Comparison of ENCODE assay signal across 26 cellular contexts in genomic region chr2:48722391-48722790, GRCh38. TPM values are rescaled to one million over a fixed set of nuclear protein-coding genes. Genes with fewer than 3 reads are reported as not detected.
A peak's percentile ranks its signal among the peaks of the same experiment; 100 is the strongest.
DNase-seq lines count a peak whose midpoint lies in the region; ATAC-seq and TF ChIP-seq lines count a peak whose summit lies in the region.
"Had no signal": no experiment of that assay in that cellular context is flagged by ENCODE, and none has a peak within 500 bp of the region (broad histone marks: within the 10 kb centered on the region; RNA-seq: fewer than 3 reads in every experiment).

No MANE protein-coding gene starts in this region.

- H3K79me2 ChIP-seq in osteoblast (ENCODE audit: insufficient read depth, low read length), result no peaks in the 10 kb centered on the region

- no peaks in the 10 kb centered on the region for H3K36me3 Mint-ChIP-seq in type B pancreatic cell
- no peaks in the 10 kb centered on the region for H3K36me3 Mint-ChIP-seq in activated naive CD4-positive, alpha-beta T cell treated with anti-CD3 and anti-CD28 coated beads for 36 hours (ENCODE audit: low read depth)
- H3K36me3 Mint-ChIP-seq: CD8-positive, alpha-beta memory T cell had no signal

- ATAC-seq in right lobe of liver, result no peak
- ATAC-seq: Right ventricle myocardium inferior had no signal

- peak; percentile 48 for DNase-seq in M059J (ENCODE audit: low read depth)
- no peak for DNase-seq in esophagus muscularis mucosa (ENCODE audit: extremely low spot score)
- no peak for DNase-seq in osteoblast (ENCODE audit: insufficient read length, low spot score, missing footprints)
- DNase-seq in type B pancreatic cell (ENCODE audit: extremely low spot score, unreplicated experiment), result no peak
- no peak for DNase-seq in AML-193 (lab: John Stamatoyannopoulos, UW)
- DNase-seq in right lobe of liver, result no peak
- DNase-seq in activated naive CD4-positive, alpha-beta T cell treated with anti-CD3 and anti-CD28 coated beads for 36 hours, result no peak
- no peak for DNase-seq in NCI-H526 (lab: John Stamatoyannopoulos, UW)
- DNase-seq: ACHN; C1 segment of cervical spinal cord; Calu3; CD8-positive, alpha-beta memory T cell; DMS153; Kasumi-1; MG63; NCI-H1048; NCI-H1436; NCI-H187 treated with DMSO at 0.1 percent for 48 hours; NCI-H2107; NCI-H510A; NCI-H774 had no signal

- CTCF ChIA-PET in activated naive CD4-positive, alpha-beta T cell treated with anti-CD3 and anti-CD28 coated beads for 36 hours (lab: Charles Lee), result no interaction called here

- no peaks in the 10 kb centered on the region for H4K20me1 ChIP-seq in osteoblast (ENCODE audit: insufficient read depth, low read length)

- 80% methylated on average over 1 of the region's 1 CpG for WGBS in esophagus muscularis mucosa
- 67% methylated on average over 1 of the region's 1 CpG for WGBS in right lobe of liver (ENCODE audit: insufficient coverage, low coverage, low lambda C conversion rate, missing lambda C conversion rate)

- peak overlapping the region; percentile 24 for H3K4me3 Mint-ChIP-seq in type B pancreatic cell
- no peak overlapping the region for H3K4me3 Mint-ChIP-seq in activated naive CD4-positive, alpha-beta T cell treated with anti-CD3 and anti-CD28 coated beads for 36 hours
- H3K4me3 Mint-ChIP-seq: CD8-positive, alpha-beta memory T cell had no signal

- H3K4me3 ChIP-seq in esophagus muscularis mucosa (no peak overlapping the region), osteoblast (ENCODE audit: insufficient read depth, low read length) (no peak overlapping the region), right lobe of liver (no peak overlapping the region)
- H3K4me3 ChIP-seq: MG63, SJSA1 had no signal

- peak overlapping the region; percentile 64 for H3K27ac Mint-ChIP-seq in type B pancreatic cell
- H3K27ac Mint-ChIP-seq in activated naive CD4-positive, alpha-beta T cell treated with anti-CD3 and anti-CD28 coated beads for 36 hours, result no peak overlapping the region
- H3K27ac Mint-ChIP-seq: CD8-positive, alpha-beta memory T cell had no signal

- peaks cover 30% of the 10 kb centered on the region for H3K4me1 Mint-ChIP-seq in type B pancreatic cell (ENCODE audit: unreplicated experiment)
- no peaks in the 10 kb centered on the region for H3K4me1 Mint-ChIP-seq in activated naive CD4-positive, alpha-beta T cell treated with anti-CD3 and anti-CD28 coated beads for 36 hours (ENCODE audit: low read depth)
- H3K4me1 Mint-ChIP-seq: CD8-positive, alpha-beta memory T cell had no signal

- H3K4me1 ChIP-seq in esophagus muscularis mucosa (peaks cover 4 to 69% (median 59%) of the 10 kb centered on the region in 4 donors), osteoblast (ENCODE audit: insufficient read depth, low read length) (peaks cover 9% of the 10 kb centered on the region), right lobe of liver (no peaks in the 10 kb centered on the region)

- TF ChIP-seq POLR2A in esophagus muscularis mucosa (IDR thresholded peaks at IDR 0.05; ENCODE audit: low read depth) (no peak), right lobe of liver (IDR thresholded peaks at IDR 0.05) (no peak)

- H3K9me3 ChIP-seq in esophagus muscularis mucosa (no peaks in the 10 kb centered on the region), osteoblast (ENCODE audit: low read depth, low read length) (no peaks in the 10 kb centered on the region), right lobe of liver (no peaks in the 10 kb centered on the region)
- H3K9me3 ChIP-seq: MG63, SJSA1 had no signal

- peak overlapping the region in 3 of 4 donors; percentile 22 to 71 (median 67) for H3K27ac ChIP-seq in esophagus muscularis mucosa (replicated peaks in 1 of 4)
- H3K27ac ChIP-seq in osteoblast (ENCODE audit: low read depth, low read length), result peak overlapping the region; percentile 77
- no peak overlapping the region for H3K27ac ChIP-seq in right lobe of liver

- intact Hi-C loops in esophagus muscularis mucosa (cut with DNase I) (no loop called here), right lobe of liver (cut with DNase I) (no loop called here)
- intact Hi-C loops in activated naive CD4-positive, alpha-beta T cell treated with anti-CD3 and anti-CD28 coated beads for 36 hours (cut with micrococcal nuclease), result no loop called here

- H3K36me3 ChIP-seq in esophagus muscularis mucosa, result no peaks in the 10 kb centered on the region
- no peaks in the 10 kb centered on the region for H3K36me3 ChIP-seq in osteoblast (ENCODE audit: insufficient read depth, low read length)
- no peaks in the 10 kb centered on the region for H3K36me3 ChIP-seq in right lobe of liver
- H3K36me3 ChIP-seq: MG63, SJSA1 had no signal

- no peak overlapping the region for H2AFZ ChIP-seq in osteoblast (ENCODE audit: low read length)

- H3K4me2 ChIP-seq in osteoblast (ENCODE audit: insufficient read depth, low read length), result no peak overlapping the region

- TF ChIP-seq EP300 in esophagus muscularis mucosa (IDR thresholded peaks at IDR 0.05), result no peak

- no peaks in the 10 kb centered on the region for H3K27me3 ChIP-seq in esophagus muscularis mucosa
- no peaks in the 10 kb centered on the region for H3K27me3 ChIP-seq in osteoblast (ENCODE audit: insufficient read depth, low read length)
- no peaks in the 10 kb centered on the region for H3K27me3 ChIP-seq in right lobe of liver
- H3K27me3 ChIP-seq: MG63, SJSA1 had no signal

- TF ChIP-seq CTCF in esophagus muscularis mucosa (IDR thresholded peaks at IDR 0.05) (no peak), osteoblast (IDR thresholded peaks at IDR 0.05; ENCODE audit: extremely low read depth, low read depth, low read length) (no peak), type B pancreatic cell (conservative IDR thresholded peaks at IDR 0.05) (no peak), right lobe of liver (IDR thresholded peaks at IDR 0.05) (no peak)

- no peaks in the 10 kb centered on the region for H3K9me3 Mint-ChIP-seq in type B pancreatic cell
- no peaks in the 10 kb centered on the region for H3K9me3 Mint-ChIP-seq in activated naive CD4-positive, alpha-beta T cell treated with anti-CD3 and anti-CD28 coated beads for 36 hours
- H3K9me3 Mint-ChIP-seq: CD8-positive, alpha-beta memory T cell had no signal

- peaks cover 4% of the 10 kb centered on the region for H3K27me3 Mint-ChIP-seq in type B pancreatic cell
- H3K27me3 Mint-ChIP-seq in activated naive CD4-positive, alpha-beta T cell treated with anti-CD3 and anti-CD28 coated beads for 36 hours (ENCODE audit: low read depth), result peaks cover 3% of the 10 kb centered on the region
- H3K27me3 Mint-ChIP-seq: CD8-positive, alpha-beta memory T cell had no signal

RNA-seq across cellular contexts. Expression of gene LHCGR, which starts 33.1 kb away (rescaled TPM):
- not detected in 2 replicates for total RNA-seq in M059J (2014; rRNA removed; shearing (Covaris generic))
- total RNA-seq in esophagus muscularis mucosa (1 to 10 TPM in 3 of 4 donors, under 1 TPM in 1; 0.65 to 4.6 (median 2.8) TPM), osteoblast (not detected in 2 replicates), type B pancreatic cell (ENCODE audit: low replicate concordance) (0.40 and 0.92 TPM in 2 replicates), right lobe of liver (not detected)
- not detected for total RNA-seq in activated naive CD4-positive, alpha-beta T cell treated with anti-CD3 and anti-CD28 coated beads for 36 hours
- total RNA-seq: Calu3; CD8-positive, alpha-beta memory T cell; G401; H4; OCI-LY7; SJSA1 had no signal

Comparison
In these comparisons a context has a peak if more than half of its experiments do, and no peak if none do; other contexts are left out.
1. H3K27ac ChIP-seq: peak in esophagus muscularis mucosa (3 of 4) and osteoblast (single experiment); none in right lobe of liver (0 of 3).